Comparison of ENCODE assay signal across 32 cellular contexts in the genomic region with DNA sequence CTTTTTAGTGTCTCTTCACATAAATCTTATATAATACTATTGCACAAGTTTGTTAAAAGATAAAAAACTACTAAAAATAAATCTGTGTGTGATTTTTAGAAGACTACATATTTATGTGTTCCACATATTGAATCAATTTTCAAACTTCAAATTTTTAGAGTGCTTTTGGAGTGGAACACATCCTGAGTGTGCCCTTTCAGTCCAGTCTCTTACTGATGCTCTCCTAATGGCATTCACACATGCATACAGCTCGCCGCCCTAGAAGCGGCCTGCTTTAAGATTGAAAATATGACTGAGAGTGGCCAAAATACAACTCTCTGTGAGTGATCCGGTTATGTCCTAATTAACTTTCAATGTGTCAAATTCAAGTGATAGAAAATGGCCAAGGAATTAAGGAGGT.
"Had no signal": no experiment of that assay in that cellular context is flagged by ENCODE, and none has a peak within 500 bp of the region (broad histone marks: within the 10 kb centered on the region; RNA-seq: fewer than 3 reads in every experiment).

No MANE protein-coding gene starts in this region.

- H3K27ac Mint-ChIP-seq: activated CD4-positive, alpha-beta T cell treated with anti-CD3 and anti-CD28 coated beads for 36 hours; activated CD4-positive, alpha-beta T cell treated with anti-CD3 and anti-CD28 coated beads, Interleukin-2, amount 10 ng/mL, durations not matched to agents 7 days and 5 days; activated CD8-positive, alpha-beta T cell treated with anti-CD3 and anti-CD28 coated beads, Interleukin-2, amount 10 ng/mL, durations not matched to agents 7 days and 5 days; activated naive CD4-positive, alpha-beta T cell treated with anti-CD3 and anti-CD28 coated beads, Interleukin-2, amount 50 U/mL, for 24 hours; activated naive CD8-positive, alpha-beta T cell treated with anti-CD3 and anti-CD28 coated beads, Interleukin-2, amount 10 ng/mL, durations not matched to agents 7 days and 5 days; activated T-cell treated with anti-CD3 and anti-CD28 coated beads, Interleukin-2, amount 50 U/mL, for 24 hours; activated T-helper 2 cell treated with anti-CD3 and anti-CD28 coated beads, Interferon-gamma antibody, Interleukin-2, Interleukin-4, amounts not matched to agents 10 μg/mL and 5 μg/mL and 100 μg/mL, durations not matched to agents 14 hours and 24 hours and 36 hours; T-helper 1 cell treated with Interleukin-12 subunit alpha and Interleukin-12 subunit beta and Interleukin-4 antibody, amounts not matched to agents 30 μg/mL and 1 μg/mL, for 36 hours; T-helper 2 cell treated with Interferon-gamma antibody and Interleukin-4, amounts not matched to agents 5 μg/mL and 100 μg/mL, for 36 hours; WTC11 had no signal

- H3K27ac ChIP-seq: adrenal gland, body of pancreas, breast epithelium, PC-9, RWPE1 had no signal

- H3K36me3 ChIP-seq: adrenal gland, breast epithelium had no signal

- H3K27me3 Mint-ChIP-seq: activated CD4-positive, alpha-beta T cell treated with anti-CD3 and anti-CD28 coated beads for 36 hours; activated CD4-positive, alpha-beta T cell treated with anti-CD3 and anti-CD28 coated beads, Interleukin-2, amount 10 ng/mL, durations not matched to agents 7 days and 5 days; activated naive CD4-positive, alpha-beta T cell treated with anti-CD3 and anti-CD28 coated beads, Interleukin-2, amount 50 U/mL, for 24 hours; activated naive CD8-positive, alpha-beta T cell treated with anti-CD3 and anti-CD28 coated beads, Interleukin-2, amount 10 ng/mL, durations not matched to agents 7 days and 5 days; activated T-cell treated with anti-CD3 and anti-CD28 coated beads, Interleukin-2, amount 50 U/mL, for 24 hours had no signal

- H3K4me1 Mint-ChIP-seq: activated CD4-positive, alpha-beta T cell treated with anti-CD3 and anti-CD28 coated beads for 36 hours; activated CD4-positive, alpha-beta T cell treated with anti-CD3 and anti-CD28 coated beads, Interleukin-2, amount 10 ng/mL, durations not matched to agents 7 days and 5 days; activated naive CD4-positive, alpha-beta T cell treated with anti-CD3 and anti-CD28 coated beads, Interleukin-2, amount 50 U/mL, for 24 hours; activated naive CD8-positive, alpha-beta T cell treated with anti-CD3 and anti-CD28 coated beads, Interleukin-2, amount 10 ng/mL, durations not matched to agents 7 days and 5 days; WTC11 had no signal

- H3K4me3 ChIP-seq: adrenal gland, body of pancreas, breast epithelium, K562, PC-9 had no signal

- H3K4me1 ChIP-seq: body of pancreas, breast epithelium had no signal

- ATAC-seq: activated CD4-positive, alpha-beta T cell treated with anti-CD3 and anti-CD28 coated beads for 36 hours; activated CD4-positive, CD25-positive, alpha-beta regulatory T cell treated with anti-CD3 and anti-CD28 coated beads, Interleukin-2, amount 50 U/mL, for 24 hours; activated CD8-positive, alpha-beta T cell treated with anti-CD3 and anti-CD28 coated beads, Interleukin-2, amount 10 ng/mL, durations not matched to agents 7 days and 5 days; body of pancreas; K562; Right ventricle myocardium inferior; WTC11 had no signal

- H3K4me2 ChIP-seq: PC-9 had no signal

- H3K36me3 Mint-ChIP-seq: activated naive CD4-positive, alpha-beta T cell treated with anti-CD3 and anti-CD28 coated beads, Interleukin-2, amount 50 U/mL, for 24 hours; activated naive CD8-positive, alpha-beta T cell treated with anti-CD3 and anti-CD28 coated beads, Interleukin-2, amount 10 ng/mL, durations not matched to agents 7 days and 5 days had no signal

- DNase-seq: activated CD4-positive, alpha-beta T cell treated with anti-CD3 and anti-CD28 coated beads for 36 hours; activated CD4-positive, alpha-beta T cell treated with anti-CD3 and anti-CD28 coated beads, Interleukin-2, amount 10 ng/mL, durations not matched to agents 7 days and 5 days; activated CD4-positive, alpha-beta T cell treated with anti-CD3 and anti-CD28 coated beads, Interleukin-2, amount 50 U/mL, for 48 hours; activated CD8-positive, alpha-beta T cell treated with anti-CD3 and anti-CD28 coated beads, Interleukin-2, amount 10 ng/mL, durations not matched to agents 7 days and 5 days; activated gamma-delta T cell; activated naive CD4-positive, alpha-beta T cell treated with Interleukin-2 at 50 U/mL for 16 hours; activated naive CD8-positive, alpha-beta T cell treated with anti-CD3 and anti-CD28 coated beads, Interleukin-2, amount 10 ng/mL, durations not matched to agents 7 days and 5 days; activated T-cell treated with anti-CD3 and anti-CD28 coated beads, Interleukin-2, amount 50 U/mL, for 24 hours; adrenal gland; body of pancreas; NCI-H1092 treated with DMSO at 0.1 percent for 48 hours; NCI-H1417; NCI-H146; NCI-H187; NCI-H2029 treated with DMSO at 0.1 percent for 48 hours; NCI-H2107; NCI-H2171; NCI-H446; NCI-H524; NCI-H69; NCI-H82; PC-9 had no signal

- H2AFZ ChIP-seq: PC-9 had no signal

- H3K9me3 ChIP-seq: adrenal gland had no signal

- H3K9me3 Mint-ChIP-seq: activated CD4-positive, alpha-beta T cell treated with anti-CD3 and anti-CD28 coated beads, Interleukin-2, amount 10 ng/mL, durations not matched to agents 7 days and 5 days; activated naive CD8-positive, alpha-beta T cell treated with anti-CD3 and anti-CD28 coated beads, Interleukin-2, amount 10 ng/mL, durations not matched to agents 7 days and 5 days had no signal

- H3K4me3 Mint-ChIP-seq: activated CD4-positive, alpha-beta T cell treated with anti-CD3 and anti-CD28 coated beads for 36 hours; activated CD4-positive, alpha-beta T cell treated with anti-CD3 and anti-CD28 coated beads, Interleukin-2, amount 10 ng/mL, durations not matched to agents 7 days and 5 days; activated CD8-positive, alpha-beta T cell treated with anti-CD3 and anti-CD28 coated beads, Interleukin-2, amount 10 ng/mL, durations not matched to agents 7 days and 5 days; activated naive CD4-positive, alpha-beta T cell treated with anti-CD3 and anti-CD28 coated beads, Interleukin-2, amount 50 U/mL, for 24 hours; activated naive CD8-positive, alpha-beta T cell treated with anti-CD3 and anti-CD28 coated beads, Interleukin-2, amount 10 ng/mL, durations not matched to agents 7 days and 5 days; activated T-cell treated with anti-CD3 and anti-CD28 coated beads, Interleukin-2, amount 50 U/mL, for 24 hours; T-helper 1 cell treated with Interleukin-12 subunit alpha and Interleukin-12 subunit beta and Interleukin-4 antibody, amounts not matched to agents 30 μg/mL and 1 μg/mL, for 36 hours; T-helper 2 cell treated with Interferon-gamma antibody and Interleukin-4, amounts not matched to agents 5 μg/mL and 100 μg/mL, for 36 hours; WTC11 had no signal

- H3K27me3 ChIP-seq: adrenal gland, body of pancreas, breast epithelium had no signal
